ENCODE assay signal across 1 cellular context in the genomic region with DNA sequence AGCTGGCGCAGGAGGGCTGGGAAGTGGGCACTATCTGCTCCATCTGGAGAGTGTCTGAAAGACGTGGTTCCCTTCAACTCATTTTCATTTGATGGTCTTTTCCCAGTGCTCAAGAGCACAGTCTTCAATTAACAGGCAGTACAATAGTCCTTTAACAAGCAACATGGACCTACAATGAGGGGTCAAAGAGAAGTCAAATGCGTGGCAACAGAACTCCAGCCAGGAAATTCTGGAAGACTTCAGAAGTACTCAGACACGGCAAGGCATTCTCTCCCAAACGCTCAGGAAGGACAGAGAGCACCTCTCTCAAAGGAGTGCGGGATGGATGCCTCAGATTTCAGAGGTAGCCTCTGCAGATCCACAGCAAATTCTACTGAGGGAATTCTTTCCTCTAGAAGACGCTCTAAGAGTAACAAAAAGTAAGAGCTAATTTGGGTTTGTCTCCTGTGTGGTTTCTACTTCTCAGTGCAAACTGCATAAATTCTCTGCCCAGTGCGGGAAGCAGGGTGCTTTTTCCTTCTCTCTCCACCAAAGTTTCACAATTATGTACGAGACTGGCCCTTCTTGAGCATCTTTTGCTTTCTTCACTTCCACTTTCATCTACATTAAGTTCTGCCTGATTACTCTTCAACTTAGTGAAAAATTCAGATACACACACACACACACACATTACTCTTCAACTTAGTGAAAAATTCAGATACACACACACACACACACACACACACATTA.
TF ChIP-seq lines count a peak whose summit lies in the region.

No MANE protein-coding gene starts in this region.

TF ChIP-seq in IMR-90, 13 proteins besides CTCF, POLR2A, EP300 and RAD21 (continued from another document):
- no peak for TF ChIP-seq RCOR1 (IDR thresholded peaks at IDR 0.05; ENCODE audit: insufficient replicate concordance, low read length)
- no peak for TF ChIP-seq CEBPB (IDR thresholded peaks at IDR 0.05; ENCODE audit: low read depth, low read length)
- no peak for TF ChIP-seq MAZ (IDR thresholded peaks at IDR 0.05; ENCODE audit: borderline replicate concordance, low read depth, low read length)
- no peak for TF ChIP-seq MXI1 (IDR thresholded peaks at IDR 0.05; ENCODE audit: borderline replicate concordance, low read depth, low read length)
- TF ChIP-seq NFE2L2 (IDR thresholded peaks at IDR 0.05; ENCODE audit: low read depth, low read length) = no peak
- no peak for TF ChIP-seq SMC3 (IDR thresholded peaks at IDR 0.05; ENCODE audit: low read depth, low read length)
- TF ChIP-seq, protein P1, sequence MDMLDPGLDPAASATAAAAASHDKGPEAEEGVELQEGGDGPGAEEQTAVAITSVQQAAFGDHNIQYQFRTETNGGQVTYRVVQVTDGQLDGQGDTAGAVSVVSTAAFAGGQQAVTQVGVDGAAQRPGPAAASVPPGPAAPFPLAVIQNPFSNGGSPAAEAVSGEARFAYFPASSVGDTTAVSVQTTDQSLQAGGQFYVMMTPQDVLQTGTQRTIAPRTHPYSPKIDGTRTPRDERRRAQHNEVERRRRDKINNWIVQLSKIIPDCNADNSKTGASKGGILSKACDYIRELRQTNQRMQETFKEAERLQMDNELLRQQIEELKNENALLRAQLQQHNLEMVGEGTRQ (IDR thresholded peaks at IDR 0.05; ENCODE audit: low read depth, low read length) = no peak
- TF ChIP-seq, protein P2, sequence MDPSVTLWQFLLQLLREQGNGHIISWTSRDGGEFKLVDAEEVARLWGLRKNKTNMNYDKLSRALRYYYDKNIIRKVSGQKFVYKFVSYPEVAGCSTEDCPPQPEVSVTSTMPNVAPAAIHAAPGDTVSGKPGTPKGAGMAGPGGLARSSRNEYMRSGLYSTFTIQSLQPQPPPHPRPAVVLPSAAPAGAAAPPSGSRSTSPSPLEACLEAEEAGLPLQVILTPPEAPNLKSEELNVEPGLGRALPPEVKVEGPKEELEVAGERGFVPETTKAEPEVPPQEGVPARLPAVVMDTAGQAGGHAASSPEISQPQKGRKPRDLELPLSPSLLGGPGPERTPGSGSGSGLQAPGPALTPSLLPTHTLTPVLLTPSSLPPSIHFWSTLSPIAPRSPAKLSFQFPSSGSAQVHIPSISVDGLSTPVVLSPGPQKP (IDR thresholded peaks at IDR 0.05; ENCODE audit: borderline replicate concordance, low read depth, low read length) = no peak
- TF ChIP-seq RFX5 (IDR thresholded peaks at IDR 0.05; ENCODE audit: low read depth, low read length) = no peak
- TF ChIP-seq MAFK (IDR thresholded peaks at IDR 0.05; ENCODE audit: low read depth, low read length) = no peak
- no peak for TF ChIP-seq BHLHE40 (IDR thresholded peaks at IDR 0.05; ENCODE audit: low read depth, low read length)
- no peak for TF ChIP-seq CHD1 (IDR thresholded peaks at IDR 0.05; ENCODE audit: low read depth, low read length)
